In the genomic region with DNA sequence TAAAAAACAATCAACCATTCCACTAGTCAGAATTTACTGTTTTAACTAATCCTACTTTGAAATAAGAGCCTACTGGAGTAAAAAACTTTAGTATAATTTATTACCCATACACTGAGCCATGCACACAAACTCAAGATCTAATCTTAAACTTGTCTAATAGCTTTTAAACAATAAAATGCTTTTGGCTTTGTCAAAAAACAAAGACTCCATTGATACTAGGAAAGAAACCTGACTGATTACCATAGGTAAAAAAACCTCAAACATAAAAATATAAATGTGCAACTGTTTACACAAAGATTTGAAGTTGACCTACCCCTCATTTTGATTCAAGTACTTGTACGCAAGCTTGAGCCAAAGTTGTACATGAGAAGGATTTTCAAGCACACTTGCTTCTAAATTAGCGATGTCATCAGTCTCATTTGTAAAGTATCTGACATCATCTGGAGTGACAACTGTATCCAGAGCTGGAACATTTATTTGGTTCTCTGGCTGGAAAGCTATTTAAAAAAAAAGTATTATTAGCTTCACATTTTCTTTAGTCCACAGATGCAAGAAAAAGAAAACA, we compare ENCODE assay signal across 1 cellular context.
TF ChIP-seq lines count a peak whose summit lies in the region.

No MANE protein-coding gene starts in this region.

TF ChIP-seq in endothelial cell of umbilical vein, 7 proteins besides CTCF, POLR2A, EP300 and RAD21 (continued from another document):
- TF ChIP-seq MAX (IDR thresholded peaks at IDR 0.05; ENCODE audit: insufficient read depth, insufficient read length) (no peak), JUN (IDR thresholded peaks at IDR 0.05; ENCODE audit: borderline replicate concordance, insufficient read depth, insufficient read length, low read depth) (no peak)
